Comparison of ENCODE assay signal across 8 cellular contexts in genomic region chr16:525520-526180, GRCh38. TPM values are rescaled to one million over a fixed set of nuclear protein-coding genes. Genes with fewer than 3 reads are reported as not detected.
DNase-seq lines count a peak whose midpoint lies in the region; TF ChIP-seq lines count a peak whose summit lies in the region.

No MANE protein-coding gene starts in this region.

- peak; percentile 28 for TF ChIP-seq CTCF in GM06990 (IDR thresholded peaks at IDR 0.05; ENCODE audit: insufficient read depth, low read length, poor library complexity, severe bottlenecking)
- no peak for TF ChIP-seq CTCF in NB4 (IDR thresholded peaks at IDR 0.05; ENCODE audit: low read depth, low read length)
- TF ChIP-seq CTCF in fibroblast of lung (conservative IDR thresholded peaks at IDR 0.05 in 1 of 2, IDR thresholded peaks at IDR 0.05 in 1 of 2; ENCODE audit: low read depth in 1 of 2, low read length in 2 of 2) = no peak

- TF ChIP-seq POLR2A in NB4 (IDR thresholded peaks at IDR 0.05; ENCODE audit: extremely low read depth, insufficient read length) = no peak

- peak overlapping the region; percentile 98 for H3K4me2 ChIP-seq in fibroblast of lung (ENCODE audit: extremely low read depth, insufficient read depth, low read length)

- H3K27me3 ChIP-seq in GM06990 (replicated peaks; ENCODE audit: control insufficient read depth, insufficient read depth, low read length) (no peaks in the 10 kb centered on the region), fibroblast of lung (ENCODE audit: control insufficient read depth, insufficient read depth, low read length) (no peaks in the 10 kb centered on the region), rectal smooth muscle tissue (ENCODE audit: control insufficient read depth, insufficient read depth, low read length) (no peaks in the 10 kb centered on the region)

- H3K79me2 ChIP-seq in fibroblast of lung (ENCODE audit: control insufficient read depth, insufficient read depth, low read length) = peaks cover 39% of the 10 kb centered on the region

- DNase-seq in GM06990 (ENCODE audit: extremely low read depth, insufficient read length) = peak; percentile 72
- DNase-seq in NB4 (ENCODE audit: low read depth) = peak; percentile 76
- peak; percentile 69 for DNase-seq in activated T-cell treated with anti-CD3 and anti-CD28 coated beads for 48 hours (ENCODE audit: low read depth)
- peak; percentile 75 to 91 for DNase-seq in fibroblast of lung (ENCODE audit: low read depth in 2 of 2)
- no peak for DNase-seq in SHP77 (lab: John Stamatoyannopoulos, UW)
- no peak for DNase-seq in germinal center (ENCODE audit: low spot score)
- DNase-seq in NCI-H69 (lab: John Stamatoyannopoulos, UW) = no peak

- no peaks in the 10 kb centered on the region for H4K20me1 ChIP-seq in fibroblast of lung (ENCODE audit: control insufficient read depth, extremely low read depth, insufficient read depth, low read length)

- peaks cover 3% of the 10 kb centered on the region for H3K36me3 ChIP-seq in GM06990 (ENCODE audit: control insufficient read depth, insufficient read depth, low read length)
- peaks cover 6% of the 10 kb centered on the region for H3K36me3 ChIP-seq in fibroblast of lung (ENCODE audit: control insufficient read depth, insufficient read depth, low read length)
- H3K36me3 ChIP-seq in rectal smooth muscle tissue (ENCODE audit: control insufficient read depth, insufficient read depth, low read length) = peaks cover 1% of the 10 kb centered on the region

- H3K9me3 ChIP-seq in fibroblast of lung (ENCODE audit: control insufficient read depth, insufficient read depth, low read depth, low read length) = no peaks in the 10 kb centered on the region

- no peak overlapping the region for H3K9ac ChIP-seq in fibroblast of lung (ENCODE audit: insufficient read depth, low read length)
- no peak overlapping the region for H3K9ac ChIP-seq in rectal smooth muscle tissue (ENCODE audit: low read length)

- no peak overlapping the region for H2AFZ ChIP-seq in fibroblast of lung (ENCODE audit: low read length)

- H3K4me3 ChIP-seq in GM06990 (replicated peaks; ENCODE audit: low read depth, low read length) = peak overlapping the region; percentile 87
- H3K4me3 ChIP-seq in NB4 (ENCODE audit: low read depth, low read length) = peak overlapping the region; percentile 69
- peak overlapping the region; percentile 55 to 86 (median 82) for H3K4me3 ChIP-seq in fibroblast of lung (replicated peaks in 1 of 4; ENCODE audit: control extremely low read depth in 1 of 4, insufficient read depth in 1 of 4, low read depth in 3 of 4, low read length in 4 of 4)
- peak overlapping the region; percentile 84 for H3K4me3 ChIP-seq in rectal smooth muscle tissue (ENCODE audit: low read length)

- H3K4me1 ChIP-seq in fibroblast of lung (ENCODE audit: control insufficient read depth, extremely low read depth, insufficient read depth, low read length) (peaks cover 14% of the 10 kb centered on the region), rectal smooth muscle tissue (ENCODE audit: control insufficient read depth, insufficient read depth, low read length) (peaks cover 17% of the 10 kb centered on the region)

- peak overlapping the region; percentile 90 for H3K27ac ChIP-seq in fibroblast of lung (ENCODE audit: insufficient read depth, low read length)
- no peak overlapping the region for H3K27ac ChIP-seq in rectal smooth muscle tissue (ENCODE audit: low read depth, low read length)

RNA-seq across cellular contexts. Expression of gene CAPN15, which starts 1.9 kb away (rescaled TPM):
- total RNA-seq in fibroblast of lung = 16.4 and 21.3 TPM in 2 replicates
- 4.1 and 7.8 TPM in 2 replicates for polyA plus RNA-seq in fibroblast of lung
- polyA plus RNA-seq in fibroblast of lung (2012) = 11.5 and 21.2 TPM in 2 replicates
- polyA minus RNA-seq in fibroblast of lung (ENCODE audit: low replicate concordance) = 9.6 and 15.3 TPM in 2 replicates

RNA-seq across cellular contexts. Expression of gene PRR35, which starts 34.5 kb away (rescaled TPM):
- total RNA-seq in fibroblast of lung = not detected in 2 replicates
- polyA plus RNA-seq in fibroblast of lung = not detected in 2 replicates
- not detected in 2 replicates for polyA plus RNA-seq in fibroblast of lung (2012)
- not detected in 2 replicates for polyA minus RNA-seq in fibroblast of lung (ENCODE audit: low replicate concordance)

RNA-seq across cellular contexts. Expression of gene NHLRC4, which starts 41.2 kb away (rescaled TPM):
- 2.1 and 3.3 TPM in 2 replicates for total RNA-seq in fibroblast of lung
- 0.34 and 0.66 TPM in 2 replicates for polyA plus RNA-seq in fibroblast of lung
- 1.0 and 1.5 TPM in 2 replicates for polyA plus RNA-seq in fibroblast of lung (2012)
- polyA minus RNA-seq in fibroblast of lung (ENCODE audit: low replicate concordance) = 0.30 and 0.63 TPM in 2 replicates

RNA-seq across cellular contexts. Expression of gene PIGQ, which starts 44.1 kb away (rescaled TPM):
- 20.5 and 22.3 TPM in 2 replicates for total RNA-seq in fibroblast of lung
- 11.2 and 13.0 TPM in 2 replicates for polyA plus RNA-seq in fibroblast of lung
- 14.7 and 21.0 TPM in 2 replicates for polyA plus RNA-seq in fibroblast of lung (2012)
- 26.8 and 47.5 TPM in 2 replicates for polyA minus RNA-seq in fibroblast of lung (ENCODE audit: low replicate concordance)

Comparison
In these comparisons a context has a peak if more than half of its experiments do, and no peak if none do; other contexts are left out.
1. DNase-seq: peak in GM06990 (single experiment), NB4 (single experiment), activated T-cell treated with anti-CD3 and anti-CD28 coated beads for 48 hours (single experiment) and fibroblast of lung (2 of 2); none in SHP77 (0 of 2), germinal center (single experiment) and NCI-H69 (single experiment).
2. Peak in every context shown above with its lines, with median percentiles within 50 percentile points of each other: H3K4me3 ChIP-seq.